ENCODE assay signal across 17 cellular contexts in genomic region chr5:160353379-160353778, GRCh38. TPM values are rescaled to one million over a fixed set of nuclear protein-coding genes. Genes with fewer than 3 reads are reported as not detected.
DNase-seq lines count a peak whose midpoint lies in the region; ATAC-seq, FAIRE-seq and TF ChIP-seq lines count a peak whose summit lies in the region.
"Had no signal": no experiment of that assay in that cellular context is flagged by ENCODE, and none has a peak within 500 bp of the region (broad histone marks: within the 10 kb centered on the region; RNA-seq: fewer than 3 reads in every experiment).

No MANE protein-coding gene starts in this region.

- RAD21 ChIA-PET in GM12878 (lab: Charles Lee; ENCODE audit: unreplicated experiment) = interaction anchor here (0.6 kb wide), 1 partner anchor 1036 kb away, joined by 3 read pairs; no protein-coding TSS in a partner anchor

- no peak overlapping the region for H2AFZ ChIP-seq in GM12878 (ENCODE audit: control insufficient read depth, low read depth, low read length)
- peak overlapping the region; percentile 45 for H2AFZ ChIP-seq in trophoblast cell (ENCODE audit: insufficient read depth, low read length, poor library complexity)
- no peak overlapping the region for H2AFZ ChIP-seq in neural progenitor cell (replicated peaks)

- SMC1A ChIA-PET in GM12878 (lab: Charles Lee; ENCODE audit: uncharacterized antibody, unreplicated experiment) = interaction anchor here (1.9 kb wide), 1 partner anchor 332 kb away, joined by 4 read pairs; no protein-coding TSS in a partner anchor

- no peak overlapping the region for H2BK120ac ChIP-seq in trophoblast cell (ENCODE audit: insufficient read depth, low read length, poor library complexity)

- BruUV-seq in GM12878 (replicated peaks; lab: Mats Ljungman, UMichigan) = no TSS peak

- no peak overlapping the region for H2BK12ac ChIP-seq in trophoblast cell (ENCODE audit: low read length)

- H3K4me3 ChIP-seq in AG10803 (ENCODE audit: low read length) = no peak overlapping the region
- H3K4me3 ChIP-seq in GM12878 = no peak overlapping the region
- H3K4me3 ChIP-seq in heart right ventricle = no peak overlapping the region
- H3K4me3 ChIP-seq in trophoblast cell (ENCODE audit: low read depth, low read length) = no peak overlapping the region
- H3K4me3 ChIP-seq in neural progenitor cell = no peak overlapping the region
- H3K4me3 ChIP-seq in adrenal gland = no peak overlapping the region
- H3K4me3 ChIP-seq: A549 had no signal

- in situ Hi-C loops in GM12878 (cut with MboI) = no loop called here

- H3K4ac ChIP-seq in trophoblast cell (ENCODE audit: low read depth, low read length) = no peak overlapping the region

- no peak overlapping the region for H2AK5ac ChIP-seq in trophoblast cell (ENCODE audit: low read length)

- TF ChIP-seq CTCF in AG10803 (conservative IDR thresholded peaks at IDR 0.05; ENCODE audit: low read length) (no peak), GM12878 (IDR thresholded peaks at IDR 0.05 in 2 of 3, conservative IDR thresholded peaks at IDR 0.05 in 1 of 3; ENCODE audit: control insufficient read depth in 2 of 3, extremely low read depth in 1 of 3, insufficient read depth in 1 of 3, low read depth in 3 of 3, low read length in 3 of 3) (no peak), heart right ventricle (IDR thresholded peaks at IDR 0.05) (no peak), neural progenitor cell (IDR thresholded peaks at IDR 0.05) (no peak), adrenal gland (IDR thresholded peaks at IDR 0.05) (no peak)

- H3K27ac Mint-ChIP-seq in neural progenitor cell = no peak overlapping the region
- H3K27ac Mint-ChIP-seq: activated naive CD8-positive, alpha-beta T cell treated with anti-CD3 and anti-CD28 coated beads, Interleukin-2, amount 50 U/mL, for 24 hours; CD4-positive, alpha-beta T cell; type B pancreatic cell had no signal

- no peak overlapping the region for H4K8ac ChIP-seq in trophoblast cell (ENCODE audit: low read depth, low read length)

- FAIRE-seq in GM12878 (lab: Jason Lieb, UNC) = no peak
- FAIRE-seq: A549, endothelial cell of umbilical vein, keratinocyte had no signal

- H4K91ac ChIP-seq in trophoblast cell (ENCODE audit: low read depth, low read length) = no peak overlapping the region

- peaks cover 3% of the 10 kb centered on the region for H3K27me3 Mint-ChIP-seq in neural progenitor cell (ENCODE audit: insufficient read depth, low read depth)
- H3K27me3 Mint-ChIP-seq: activated naive CD8-positive, alpha-beta T cell treated with anti-CD3 and anti-CD28 coated beads, Interleukin-2, amount 50 U/mL, for 24 hours; CD4-positive, alpha-beta T cell; type B pancreatic cell had no signal

- H3K36me3 Mint-ChIP-seq in neural progenitor cell = peaks cover 2% of the 10 kb centered on the region
- H3K36me3 Mint-ChIP-seq: type B pancreatic cell had no signal

- no peak overlapping the region for H3K4me3 Mint-ChIP-seq in neural progenitor cell
- H3K4me3 Mint-ChIP-seq: activated naive CD8-positive, alpha-beta T cell treated with anti-CD3 and anti-CD28 coated beads, Interleukin-2, amount 50 U/mL, for 24 hours; CD4-positive, alpha-beta T cell; type B pancreatic cell had no signal

- no peak for ATAC-seq in GM12878
- ATAC-seq in heart right ventricle = peak in 5 of 8 donors; percentile 17 to 69 (median 34)
- ATAC-seq: activated naive CD8-positive, alpha-beta T cell treated with anti-CD3 and anti-CD28 coated beads, Interleukin-2, amount 50 U/mL, for 24 hours had no signal

- POLR2A ChIA-PET in GM12878 (lab: Charles Lee) = no interaction called here

- no peak overlapping the region for H2BK5ac ChIP-seq in trophoblast cell (ENCODE audit: low read depth, low read length, poor library complexity)

- TF ChIP-seq RAD21 in GM12878 (IDR thresholded peaks at IDR 0.05; ENCODE audit: insufficient read depth, low read depth, low read length) = no peak

- intact Hi-C loops in GM12878 (cut with micrococcal nuclease; ENCODE audit: unreplicated experiment) = no loop called here
- intact Hi-C loops in heart right ventricle (cut with DNase I) = no loop called here
- intact Hi-C loops in adrenal gland (cut with DNase I) = no loop called here

- TF ChIP-seq EP300 in GM12878 (IDR thresholded peaks at IDR 0.05; ENCODE audit: borderline replicate concordance in 1 of 2, control insufficient read depth in 1 of 2, low read depth in 2 of 2, low read length in 2 of 2) = no peak

- CTCF ChIA-PET in GM12878 (lab: Yijun Ruan, JAX) = interaction anchor here (0.6 kb wide), 1 partner anchor 40 kb away, joined by 3 read pairs; no protein-coding TSS in a partner anchor

- H3K36me3 ChIP-seq in GM12878 (ENCODE audit: control insufficient read depth in 2 of 2, insufficient read depth in 2 of 2, low read length in 1 of 2) (no peaks in the 10 kb centered on the region), heart right ventricle (peaks cover 0 to 9% (median 0%) of the 10 kb centered on the region in 9 donors), trophoblast cell (ENCODE audit: control insufficient read depth in 1 of 2, insufficient read depth in 2 of 2, low read length in 2 of 2) (no peaks in the 10 kb centered on the region), neural progenitor cell (no peaks in the 10 kb centered on the region), adrenal gland (replicated peaks in 1 of 2) (no peaks in the 10 kb centered on the region)

- H3K27ac ChIP-seq in GM12878 (ENCODE audit: control insufficient read depth, insufficient read depth) = no peak overlapping the region
- no peak overlapping the region for H3K27ac ChIP-seq in heart right ventricle
- no peak overlapping the region for H3K27ac ChIP-seq in trophoblast cell (ENCODE audit: low read depth, low read length)
- H3K27ac ChIP-seq in neural progenitor cell = no peak overlapping the region
- no peak overlapping the region for H3K27ac ChIP-seq in adrenal gland
- H3K27ac ChIP-seq: A549 had no signal

- H3K9ac ChIP-seq in GM12878 (ENCODE audit: control insufficient read depth, insufficient read depth, low read length) = no peak overlapping the region
- H3K9ac ChIP-seq in trophoblast cell (ENCODE audit: low read length) = no peak overlapping the region
- no peak overlapping the region for H3K9ac ChIP-seq in neural progenitor cell

- DNase-seq in AG10803 (ENCODE audit: low read depth) (peak; percentile 77), GM12878 (ENCODE audit: low read depth, low spot score) (no peak), heart right ventricle (no peak), trophoblast cell (no peak), GM19238 (ENCODE audit: insufficient read length, low spot score) (no peak), neural progenitor cell (ENCODE audit: low spot score) (no peak), adrenal gland (no peak)
- no peak for DNase-seq in activated CD8-positive, alpha-beta memory T cell treated with anti-CD3 and anti-CD28 coated beads, Interleukin-2, amount 50 U/mL, for 48 hours
- DNase-seq: activated CD4-positive, alpha-beta T cell treated with anti-CD3 and anti-CD28 coated beads, Interleukin-2, amount 50 U/mL, for 4 hours; activated naive CD8-positive, alpha-beta T cell treated with anti-CD3 and anti-CD28 coated beads, Interleukin-2, amount 50 U/mL, for 24 hours; CD4-positive, alpha-beta T cell; KBM-7; NCI-H1092 had no signal

- H3K79me1 ChIP-seq in trophoblast cell (ENCODE audit: low read length) = no peaks in the 10 kb centered on the region

- H3K14ac ChIP-seq in trophoblast cell (ENCODE audit: low read length) = no peak overlapping the region

- H3K4me2 ChIP-seq in GM12878 (ENCODE audit: control insufficient read depth, insufficient read depth) (no peak overlapping the region), trophoblast cell (ENCODE audit: low read length) (no peak overlapping the region), neural progenitor cell (no peak overlapping the region)
- H3K4me2 ChIP-seq: A549 had no signal

- no peak overlapping the region for H4K12ac ChIP-seq in trophoblast cell (ENCODE audit: low read depth, low read length)

- no peaks in the 10 kb centered on the region; a peak in 1 of 4 replicates for H3K27me3 ChIP-seq in GM12878 (replicated peaks in 1 of 2; ENCODE audit: control insufficient read depth in 2 of 2, insufficient read depth in 2 of 2, low read length in 1 of 2)
- H3K27me3 ChIP-seq in heart right ventricle = no peaks in the 10 kb centered on the region
- H3K27me3 ChIP-seq in trophoblast cell (ENCODE audit: insufficient read depth, low read length) = no peaks in the 10 kb centered on the region
- no peaks in the 10 kb centered on the region for H3K27me3 ChIP-seq in neural progenitor cell
- H3K27me3 ChIP-seq in adrenal gland = no peaks in the 10 kb centered on the region

- H3F3A ChIP-seq in neural progenitor cell (ENCODE audit: low read depth) = no peaks in the 10 kb centered on the region

- no peak for TF ChIP-seq POLR2A in GM12878 (IDR thresholded peaks at IDR 0.05; ENCODE audit: low read depth, low read length)
- TF ChIP-seq POLR2A in adrenal gland (IDR thresholded peaks at IDR 0.05) = no peak

- H4K20me1 ChIP-seq in GM12878 (ENCODE audit: control insufficient read depth, insufficient read depth) (no peaks in the 10 kb centered on the region), neural progenitor cell (ENCODE audit: low read depth) (no peaks in the 10 kb centered on the region)

- H3K9me3 Mint-ChIP-seq in neural progenitor cell = no peaks in the 10 kb centered on the region
- H3K9me3 Mint-ChIP-seq: activated naive CD8-positive, alpha-beta T cell treated with anti-CD3 and anti-CD28 coated beads, Interleukin-2, amount 50 U/mL, for 24 hours; CD4-positive, alpha-beta T cell; type B pancreatic cell had no signal

- H3K79me2 ChIP-seq in GM12878 (ENCODE audit: control insufficient read depth, insufficient read depth, low read length) (no peaks in the 10 kb centered on the region), trophoblast cell (ENCODE audit: control insufficient read depth, insufficient read depth, low read length, poor library complexity) (no peaks in the 10 kb centered on the region), neural progenitor cell (ENCODE audit: low read depth) (no peaks in the 10 kb centered on the region)

- H3K4me1 ChIP-seq in GM12878 (ENCODE audit: control insufficient read depth, insufficient read depth, low read length) = no peaks in the 10 kb centered on the region
- H3K4me1 ChIP-seq in heart right ventricle = peaks cover 6 to 31% (median 15%) of the 10 kb centered on the region in 9 donors
- no peaks in the 10 kb centered on the region for H3K4me1 ChIP-seq in trophoblast cell (ENCODE audit: control insufficient read depth in 1 of 2, insufficient read depth in 2 of 2, low read length in 2 of 2)
- H3K4me1 ChIP-seq in neural progenitor cell = no peaks in the 10 kb centered on the region
- H3K4me1 ChIP-seq in adrenal gland (replicated peaks in 1 of 2) = peaks cover 0 to 7% of the 10 kb centered on the region in 2 donors
- H3K4me1 ChIP-seq: A549 had no signal

- no peak overlapping the region for H3K23ac ChIP-seq in trophoblast cell (ENCODE audit: low read length)

- H3K18ac ChIP-seq in trophoblast cell (ENCODE audit: low read length) = no peak overlapping the region

- H3K9me3 ChIP-seq in GM12878 (replicated peaks; ENCODE audit: control insufficient read depth, insufficient read depth, low read length) = no peaks in the 10 kb centered on the region
- no peaks in the 10 kb centered on the region for H3K9me3 ChIP-seq in heart right ventricle
- no peaks in the 10 kb centered on the region for H3K9me3 ChIP-seq in trophoblast cell (ENCODE audit: insufficient read depth, low read depth, low read length)
- no peaks in the 10 kb centered on the region for H3K9me3 ChIP-seq in neural progenitor cell (ENCODE audit: low read depth)
- no peaks in the 10 kb centered on the region for H3K9me3 ChIP-seq in adrenal gland (replicated peaks in 1 of 3)
- H3K9me3 ChIP-seq: A549 had no signal

- H3K4me1 Mint-ChIP-seq in neural progenitor cell = peaks cover 20% of the 10 kb centered on the region
- H3K4me1 Mint-ChIP-seq: activated naive CD8-positive, alpha-beta T cell treated with anti-CD3 and anti-CD28 coated beads, Interleukin-2, amount 50 U/mL, for 24 hours had no signal

- WGBS in GM12878 (ENCODE audit: insufficient coverage, insufficient replicate concordance, low lambda C conversion rate, missing lambda C conversion rate) = 63% methylated on average over 8 of the region's 8 CpGs
- WGBS in heart right ventricle, 2 donors = 75 to 86% methylated on average over 8 of the region's 8 CpGs
- WGBS in trophoblast cell (ENCODE audit: extremely low coverage, insufficient coverage, insufficient read length) = no CpG with 5 or more reads among the region's 8 CpGs
- WGBS in adrenal gland, 4 donors = 85 to 92% (median 89%) methylated on average over 8 of the region's 8 CpGs

RNA-seq across cellular contexts. Expression of gene C1QTNF2, which starts 17.0 kb away (rescaled TPM):
- not detected in 2 replicates for total RNA-seq in GM12878 (2013; cell fraction: nucleolus; rRNA removed)
- total RNA-seq in GM12878 (2014; rRNA removed) (not detected in 2 replicates), GM12878 (2014; rRNA removed; fragmentation: Illumina TruSeq; extraction: Trizol) (not detected in 2 replicates), GM12878 (2021) (not detected in 2 replicates), heart right ventricle (1 to 10 TPM in 6 of 10 donors, under 1 TPM in 4; 0.40 to 1.6 (median 1.1) TPM), neural progenitor cell (ENCODE audit: low replicate concordance) (0.06 and 0.25 TPM in 2 replicates), adrenal gland (1 to 10 TPM in 1 of 8 donors, under 1 TPM in 6, not detected in 1; 0.11 to 1.8 (median 0.52) TPM)
- not detected for polyA plus RNA-seq in GM12878 (2011; ENCODE audit: low read depth)
- polyA plus RNA-seq in GM12878 (2011; rRNA removed) (not detected in 2 replicates), GM12878 (2014; fragmentation: Illumina TruSeq; extraction: Trizol) (not detected in 2 replicates), GM12878 (2014; fragmentation: Nextera tagmentation; extraction: Ambion mirVana) (not detected), GM12878 (2014; rRNA removed) (0.09 TPM in 1 of 2 replicates, not detected in the other), GM12878 (2016; fragmentation: Nextera tagmentation; extraction: Ambion mirVana) (not detected), heart right ventricle (1 to 10 TPM in 1 of 2 donors, under 1 TPM in 1; 0.97 to 1.5 TPM), adrenal gland (1 to 10 TPM in 2 of 3 donors, under 1 TPM in 1; 0.24 to 1.2 (median 1.0) TPM)
- not detected in 2 replicates for polyA plus RNA-seq in GM12878 (2011; cell fraction: cytosol; rRNA removed)
- polyA plus RNA-seq in GM12878 (2011; cell fraction: nucleus; rRNA removed) = not detected in 2 replicates
- not detected in 2 replicates for polyA plus RNA-seq in GM12878 (2012)
- polyA minus RNA-seq in GM12878 (2011; rRNA and poly(A)+ RNA removed) = not detected in 2 replicates
- not detected in 2 replicates for polyA minus RNA-seq in GM12878 (2011; cell fraction: cytosol; rRNA and poly(A)+ RNA removed)
- not detected in 2 replicates for polyA minus RNA-seq in GM12878 (2011; cell fraction: nucleus; rRNA and poly(A)+ RNA removed)
- 0.11 and 0.17 TPM in 2 replicates for polyA plus RNA-seq in trophoblast cell (2013)
- total RNA-seq: CD4-positive, alpha-beta T cell had no signal

RNA-seq across cellular contexts. Expression of gene CCNJL, which starts 41.0 kb away (rescaled TPM):
- total RNA-seq in GM12878 (2013; cell fraction: nucleolus; rRNA removed) = 0.19 TPM in 1 of 2 replicates, not detected in the other
- total RNA-seq in GM12878 (2014; rRNA removed) (not detected in 2 replicates), GM12878 (2014; rRNA removed; fragmentation: Illumina TruSeq; extraction: Trizol) (not detected in 2 replicates), GM12878 (2021) (0.08 and 0.10 TPM in 2 replicates), heart right ventricle (10 to 100 TPM in 3 of 10 donors, 1 to 10 TPM in 7; 4.5 to 20.8 (median 7.0) TPM), neural progenitor cell (ENCODE audit: low replicate concordance) (8.4 and 9.4 TPM in 2 replicates), adrenal gland (10 to 100 TPM in 1 of 8 donors, 1 to 10 TPM in 7; 3.9 to 10.6 (median 5.3) TPM)
- polyA plus RNA-seq in GM12878 (2011; ENCODE audit: low read depth) = 0.08 TPM
- polyA plus RNA-seq in GM12878 (2011; rRNA removed) (0.19 and 0.20 TPM in 2 replicates), GM12878 (2014; fragmentation: Illumina TruSeq; extraction: Trizol) (not detected in 2 replicates), GM12878 (2014; fragmentation: Nextera tagmentation; extraction: Ambion mirVana) (not detected), GM12878 (2014; rRNA removed) (not detected in 2 replicates), GM12878 (2016; fragmentation: Nextera tagmentation; extraction: Ambion mirVana) (under 1 TPM in 1 of 2 experiments, not detected in 1; 0.09 TPM), heart right ventricle (1 to 10 TPM; 2.9 to 5.1 TPM), adrenal gland (1 to 10 TPM; 1.7 to 3.3 (median 2.0) TPM)
- 0.22 and 0.47 TPM in 2 replicates for polyA plus RNA-seq in GM12878 (2011; cell fraction: cytosol; rRNA removed)
- 0.29 and 0.49 TPM in 2 replicates for polyA plus RNA-seq in GM12878 (2011; cell fraction: nucleus; rRNA removed)
- polyA plus RNA-seq in GM12878 (2012) = 0.11 TPM in 1 of 2 replicates, not detected in the other
- 0.29 and 0.41 TPM in 2 replicates for polyA minus RNA-seq in GM12878 (2011; rRNA and poly(A)+ RNA removed)
- not detected in 2 replicates for polyA minus RNA-seq in GM12878 (2011; cell fraction: cytosol; rRNA and poly(A)+ RNA removed)
- polyA minus RNA-seq in GM12878 (2011; cell fraction: nucleus; rRNA and poly(A)+ RNA removed) = 0.24 and 0.38 TPM in 2 replicates
- polyA plus RNA-seq in trophoblast cell (2013) = 13.6 and 15.2 TPM in 2 replicates
- total RNA-seq: CD4-positive, alpha-beta T cell had no signal

RNA-seq across cellular contexts. Expression of gene FAM200C, which starts 46.5 kb away (rescaled TPM):
- total RNA-seq in GM12878 (2013; cell fraction: nucleolus; rRNA removed) = 10.5 and 11.7 TPM in 2 replicates
- 2.0 and 2.5 TPM in 2 replicates for total RNA-seq in GM12878 (2014; rRNA removed)
- total RNA-seq in GM12878 (2014; rRNA removed; fragmentation: Illumina TruSeq; extraction: Trizol) = 2.5 and 2.6 TPM in 2 replicates
- total RNA-seq in GM12878 (2021) = 2.0 and 2.4 TPM in 2 replicates
- polyA plus RNA-seq in GM12878 (2011; ENCODE audit: low read depth) = 0.21 TPM
- polyA plus RNA-seq in GM12878 (2011; rRNA removed) = 2.9 and 4.7 TPM in 2 replicates
- polyA plus RNA-seq in GM12878 (2011; cell fraction: cytosol; rRNA removed) = 0.92 and 1.2 TPM in 2 replicates
- polyA plus RNA-seq in GM12878 (2011; cell fraction: nucleus; rRNA removed) = 1.7 and 2.3 TPM in 2 replicates
- 0.58 and 1.5 TPM in 2 replicates for polyA plus RNA-seq in GM12878 (2012)
- 1.3 and 2.0 TPM in 2 replicates for polyA plus RNA-seq in GM12878 (2014; fragmentation: Illumina TruSeq; extraction: Trizol)
- polyA plus RNA-seq in GM12878 (2014; fragmentation: Nextera tagmentation; extraction: Ambion mirVana) = 1 to 10 TPM; 1.0 to 1.2 TPM
- 1.6 and 1.8 TPM in 2 replicates for polyA plus RNA-seq in GM12878 (2014; rRNA removed)
- 1 to 10 TPM; 4.7 to 5.4 TPM for polyA plus RNA-seq in GM12878 (2016; fragmentation: Nextera tagmentation; extraction: Ambion mirVana)
- polyA minus RNA-seq in GM12878 (2011; rRNA and poly(A)+ RNA removed) = 1.9 and 2.9 TPM in 2 replicates
- 0.40 and 0.42 TPM in 2 replicates for polyA minus RNA-seq in GM12878 (2011; cell fraction: cytosol; rRNA and poly(A)+ RNA removed)
- 1.9 and 3.1 TPM in 2 replicates for polyA minus RNA-seq in GM12878 (2011; cell fraction: nucleus; rRNA and poly(A)+ RNA removed)
- total RNA-seq in heart right ventricle = 1 to 10 TPM; 2.3 to 4.5 (median 3.6) TPM
- polyA plus RNA-seq in heart right ventricle = 1 to 10 TPM; 1.7 to 8.6 TPM
- polyA plus RNA-seq in trophoblast cell (2013) = 1.9 TPM in 2 replicates
- total RNA-seq in neural progenitor cell (ENCODE audit: low replicate concordance) = 15.8 and 25.3 TPM in 2 replicates
- total RNA-seq in adrenal gland = 1 to 10 TPM in 7 of 8 donors, under 1 TPM in 1; 0.42 to 9.0 (median 4.3) TPM
- 1 to 10 TPM; 3.2 to 6.8 (median 6.2) TPM for polyA plus RNA-seq in adrenal gland
